1 cellular context compared by ENCODE assay signal in genomic region chr3:156674046-156674910, GRCh38.
TF ChIP-seq lines count a peak whose summit lies in the region.

Gene TIPARP (plus strand): TSS chr3:156674590. CDS start chr3:156677698, 3,108 bp downstream.

TF ChIP-seq in HepG2, 621 proteins besides CTCF, POLR2A, EP300 and RAD21 (continued from another document):
- TF ChIP-seq HNF4G (IDR thresholded peaks at IDR 0.05; ENCODE audit: borderline replicate concordance, low read depth, low read length), result peak; percentile 42; the same call in 1 of the 2 replicates
- TF ChIP-seq HNF4G (CRISPR knock-in tag; IDR thresholded peaks at IDR 0.05; ENCODE audit: borderline replicate concordance, low read depth), result 0 out of 2 replicates have a peak, but pooled peaks have one; percentile 38
- 0 out of 2 replicates have a peak, but pooled peaks have one; percentile 47 for TF ChIP-seq HNRNPL (IDR thresholded peaks at IDR 0.05; ENCODE audit: low read depth, low read length)
- peak; percentile 96 for TF ChIP-seq IRF9 (CRISPR knock-in tag; IDR thresholded peaks at IDR 0.05; ENCODE audit: borderline replicate concordance)
